9 cellular contexts compared by ENCODE assay signal in genomic region chr20:44089987-44090674, GRCh38.
DNase-seq lines count a peak whose midpoint lies in the region; ATAC-seq and TF ChIP-seq lines count a peak whose summit lies in the region.
"Had no signal": no experiment of that assay in that cellular context is flagged by ENCODE, and none has a peak within 500 bp of the region (broad histone marks: within the 10 kb centered on the region; RNA-seq: fewer than 3 reads in every experiment).

No MANE protein-coding gene starts in this region.

- H3F3A ChIP-seq in Loucy (ENCODE audit: low read depth): no peaks in the 10 kb centered on the region

- H3K4me3 ChIP-seq in Loucy (ENCODE audit: low read length, poor library complexity, severe bottlenecking): no peak overlapping the region

- peaks cover 13% of the 10 kb centered on the region for H3K4me1 ChIP-seq in Loucy (ENCODE audit: insufficient read depth, low read length, poor library complexity, severe bottlenecking)

- H4K20me1 ChIP-seq in Loucy (ENCODE audit: insufficient read depth, low read length, poor library complexity, severe bottlenecking): no peaks in the 10 kb centered on the region

- no peak overlapping the region for H3K27ac Mint-ChIP-seq in effector memory CD8-positive, alpha-beta T cell

- DNase-seq in NCI-H146 (lab: John Stamatoyannopoulos, UW): peak; percentile 32
- no peak for DNase-seq in NCI-H146 treated with DMSO at 0.1 percent for 48 hours (lab: John Stamatoyannopoulos, UW; ENCODE audit: unreplicated experiment)
- DNase-seq in astrocyte of the hippocampus (ENCODE audit: low read depth, low spot score): peak; percentile 48
- no peak for DNase-seq in omental fat pad (ENCODE audit: low spot score)
- DNase-seq in effector memory CD8-positive, alpha-beta T cell: no peak

- no peaks in the 10 kb centered on the region for H3K4me1 Mint-ChIP-seq in effector memory CD8-positive, alpha-beta T cell (ENCODE audit: low read depth in 2 of 2)

- H3K27me3 ChIP-seq in Loucy (ENCODE audit: insufficient read depth, low read length, poor library complexity, severe bottlenecking): no peaks in the 10 kb centered on the region

- H3K79me2 ChIP-seq in Loucy (ENCODE audit: insufficient read depth, low read length): no peaks in the 10 kb centered on the region

- H3K9me2 ChIP-seq in Loucy (replicated peaks; ENCODE audit: low read depth, low read length): no peaks in the 10 kb centered on the region

- no peaks in the 10 kb centered on the region for H3K9me3 Mint-ChIP-seq in effector memory CD8-positive, alpha-beta T cell

- no peaks in the 10 kb centered on the region for H3K36me3 ChIP-seq in Loucy (ENCODE audit: insufficient read depth, low read length)

- no peak overlapping the region for H3K4me3 Mint-ChIP-seq in effector memory CD8-positive, alpha-beta T cell

- no peaks in the 10 kb centered on the region for H3K9me3 ChIP-seq in Loucy (ENCODE audit: insufficient read depth, low read depth, low read length)

- H3K27me3 Mint-ChIP-seq in effector memory CD8-positive, alpha-beta T cell: peaks cover 27 to 52% of the 10 kb centered on the region in 2 donors

- H2AFZ ChIP-seq in Loucy (ENCODE audit: low read length): no peak overlapping the region

- ATAC-seq in omental fat pad (ENCODE audit: low FRiP score) (peak; percentile 48), HG03196 (IDR thresholded peaks at IDR 0.05; ENCODE audit: unreplicated experiment) (no peak), GM21717 (IDR thresholded peaks at IDR 0.05; ENCODE audit: unreplicated experiment) (no peak)
- ATAC-seq in effector memory CD8-positive, alpha-beta T cell (replicated peaks): no peak
- ATAC-seq: Panc1 had no signal

- peak overlapping the region; percentile 37 for H3K9ac ChIP-seq in Loucy (ENCODE audit: low read depth, low read length, poor library complexity, severe bottlenecking)

- H3K36me3 Mint-ChIP-seq in effector memory CD8-positive, alpha-beta T cell (ENCODE audit: insufficient read depth): no peaks in the 10 kb centered on the region

- TF ChIP-seq CTCF in Loucy (conservative IDR thresholded peaks at IDR 0.05; ENCODE audit: low read length) (no peak), omental fat pad (IDR thresholded peaks at IDR 0.05) (no peak)

- H3K4me2 ChIP-seq in Loucy (ENCODE audit: low read depth, low read length, poor library complexity, severe bottlenecking): no peak overlapping the region

Comparison
In these comparisons a context has a peak if more than half of its experiments do, and no peak if none do; other contexts are left out.
1. DNase-seq: peak in NCI-H146 (single experiment) and astrocyte of the hippocampus (single experiment); none in NCI-H146 treated with DMSO at 0.1 percent for 48 hours (single experiment), omental fat pad (single experiment) and effector memory CD8-positive, alpha-beta T cell (0 of 3).